In genomic region chr10:119120413-119120867, GRCh38 we compare ENCODE assay signal across 8 cellular contexts.
A peak's percentile ranks its signal among the peaks of the same experiment; 100 is the strongest.
DNase-seq lines count a peak whose midpoint lies in the region; ATAC-seq and TF ChIP-seq lines count a peak whose summit lies in the region.

No MANE protein-coding gene starts in this region.

- TF ChIP-seq CTCF in astrocyte of the spinal cord (IDR thresholded peaks at IDR 0.05; ENCODE audit: low read depth, low read length) (no peak), RWPE1 (conservative IDR thresholded peaks at IDR 0.05; ENCODE audit: low read depth) (no peak)

- no peak overlapping the region; a peak in 1 of 22 replicates for H3K4me2 ChIP-seq in BLaER1 treated with 17β-estradiol and CSF1 and Interleukin-3, amounts not matched to agents 10 nM and 100 nM

- DNase-seq in astrocyte of the spinal cord (ENCODE audit: low read depth, low spot score) (peak; percentile 37), RWPE1 (ENCODE audit: low spot score) (no peak), AML-193 (lab: John Stamatoyannopoulos, UW) (no peak), COLO829 (ENCODE audit: low spot score) (no peak)
- DNase-seq in activated CD4-positive, alpha-beta T cell treated with anti-CD3 and anti-CD28 coated beads, Interleukin-2, amount 50 U/mL, for 1 hour = no peak

- 0 out of 22 replicates have a peak, but pooled peaks cover 0 to under 1% (median 0%) of the 10 kb centered on the region in 11 experiments for H3K9me3 ChIP-seq in BLaER1 treated with 17β-estradiol and CSF1 and Interleukin-3, amounts not matched to agents 10 nM and 100 nM (replicated peaks in 1 of 11)

- no peak overlapping the region for H3K9ac ChIP-seq in BLaER1 treated with 17β-estradiol and CSF1 and Interleukin-3, amounts not matched to agents 10 nM and 100 nM

- peaks cover 6 to 26% (median 14%) of the 10 kb centered on the region in 10 experiments; a peak in 17 of 20 replicates for H3K4me1 ChIP-seq in BLaER1 treated with 17β-estradiol and CSF1 and Interleukin-3, amounts not matched to agents 10 nM and 100 nM

- H3K36me3 ChIP-seq in BLaER1 treated with 17β-estradiol and CSF1 and Interleukin-3, amounts not matched to agents 10 nM and 100 nM = peaks cover 85 to 100% (median 91%) of the 10 kb centered on the region in 11 experiments

- peak overlapping the region in 6 of 11 experiments; percentile 4 to 28 (median 26); a peak in 5 of 22 replicates for H3K27ac ChIP-seq in BLaER1 treated with 17β-estradiol and CSF1 and Interleukin-3, amounts not matched to agents 10 nM and 100 nM
- H3K27ac ChIP-seq in RWPE1 = no peak overlapping the region

- H3K27me3 ChIP-seq in BLaER1 treated with 17β-estradiol and CSF1 and Interleukin-3, amounts not matched to agents 10 nM and 100 nM = no peaks in the 10 kb centered on the region

- in situ Hi-C loops in astrocyte of the spinal cord (cut with HindIII; ENCODE audit: low sequenced_read_pairs) = no loop called here

- POLR2A ChIA-PET in RWPE1 (lab: Yijun Ruan, JAX; ENCODE audit: low non-redundant PET) = no interaction called here

- CTCF ChIA-PET in RWPE1 (lab: Yijun Ruan, JAX) = interaction anchor here (0.5 kb wide), 1 partner anchor 71 kb away, joined by 5 read pairs; no protein-coding TSS in a partner anchor

- H4K20me1 ChIP-seq in BLaER1 treated with 17β-estradiol and CSF1 and Interleukin-3, amounts not matched to agents 10 nM and 100 nM = no peaks in the 10 kb centered on the region

- H3K4me3 ChIP-seq in BLaER1 treated with 17β-estradiol and CSF1 and Interleukin-3, amounts not matched to agents 10 nM and 100 nM = no peak overlapping the region
- no peak overlapping the region for H3K4me3 ChIP-seq in astrocyte of the spinal cord (ENCODE audit: low read depth, low read length)

- ATAC-seq in GM19351 (IDR thresholded peaks at IDR 0.05; ENCODE audit: unreplicated experiment) = peak; percentile 89
- peak; percentile 90 for ATAC-seq in HG03196 (IDR thresholded peaks at IDR 0.05; ENCODE audit: unreplicated experiment)
